ENCODE assay signal across 8 cellular contexts in the genomic region with DNA sequence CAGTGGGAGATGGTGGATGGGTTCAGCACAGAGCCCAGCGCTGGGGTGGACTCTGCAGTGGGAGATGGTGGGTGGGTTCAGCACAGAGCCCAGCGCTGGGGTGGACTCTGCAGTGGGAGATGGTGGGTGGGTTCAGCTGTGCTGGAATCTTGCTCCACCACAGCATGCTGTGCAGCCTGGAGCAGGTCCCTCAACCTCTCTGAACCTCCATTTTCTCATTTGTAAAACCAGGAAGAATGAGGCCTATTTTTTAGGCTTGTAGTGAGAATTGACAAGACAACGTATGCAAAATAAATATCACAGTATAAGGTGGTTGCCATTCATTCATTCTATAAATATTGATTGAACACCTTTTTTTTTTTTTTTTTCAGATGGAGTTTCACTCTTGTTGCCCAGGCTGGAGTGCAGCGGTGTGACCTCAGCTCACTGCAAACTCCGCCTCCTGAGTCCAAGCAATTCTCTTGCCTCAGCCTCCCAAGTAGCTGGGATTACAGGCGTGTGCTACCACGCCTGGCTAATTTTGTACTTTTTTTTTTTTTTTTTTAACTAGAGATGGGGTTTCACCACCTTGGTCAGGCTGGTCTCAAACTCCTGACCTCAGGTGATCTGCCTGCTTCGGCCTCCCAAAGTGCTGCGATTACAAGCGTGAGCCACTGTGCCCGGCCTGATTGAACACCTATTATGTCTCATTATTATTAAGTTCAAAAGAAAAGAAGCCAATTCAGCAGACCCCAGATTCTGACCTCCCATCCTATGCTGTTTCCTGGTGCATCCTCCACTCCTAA. TPM values are rescaled to one million over a fixed set of nuclear protein-coding genes. Genes with fewer than 3 reads are reported as not detected.
DNase-seq lines count a peak whose midpoint lies in the region; ATAC-seq and TF ChIP-seq lines count a peak whose summit lies in the region.
"Not testable (repeated sequence)": the region's sequence is repeated elsewhere in the genome, so short reads cannot be mapped to it uniquely, and the experiment has no call there.

No MANE protein-coding gene starts in this region.

- peak overlapping the region; percentile 100; the same call in 1 of the 3 replicates for H2BK15ac ChIP-seq in IMR-90 (ENCODE audit: low read depth, low read length)
- H2BK15ac ChIP-seq in mesenchymal stem cell (ENCODE audit: low read depth, poor library complexity, severe bottlenecking): peak overlapping the region; percentile 92
- peak overlapping the region; percentile 99 for H2BK15ac ChIP-seq in neuronal stem cell (ENCODE audit: low read length)

- peak overlapping the region; percentile 89; the same call in 1 of the 2 replicates for H3K14ac ChIP-seq in IMR-90 (replicated peaks; ENCODE audit: low read depth, low read length)
- peak overlapping the region in 1 of 2 experiments; percentile 85 for H3K14ac ChIP-seq in mesenchymal stem cell (ENCODE audit: low read length in 2 of 2)
- peak overlapping the region; percentile 23 for H3K14ac ChIP-seq in neuronal stem cell (ENCODE audit: low read length)

- not testable (repeated sequence) for H2BK20ac ChIP-seq in IMR-90 (ENCODE audit: low read depth, low read length)

- not testable (repeated sequence) for H3K9me3 ChIP-seq in CD8-positive, alpha-beta T cell (ENCODE audit: low read length); IMR-90 (ENCODE audit: control insufficient read depth, insufficient read depth, low read length); heart left ventricle; mesenchymal stem cell (ENCODE audit: control insufficient read depth, low read length); neuronal stem cell (replicated peaks in 1 of 2; ENCODE audit: control insufficient read depth in 2 of 2, insufficient read depth in 1 of 2, low read depth in 1 of 2, low read length in 2 of 2); stomach

- H3K9me1 ChIP-seq in IMR-90 (ENCODE audit: insufficient read depth, low read length): peaks cover 32% of the 10 kb centered on the region

- not testable (repeated sequence) for H2AFZ ChIP-seq in IMR-90 (replicated peaks; ENCODE audit: low read length, poor library complexity); mesenchymal stem cell (ENCODE audit: low read depth, low read length); neuronal stem cell (ENCODE audit: low read length)

- peaks cover 56% of the 10 kb centered on the region for H3K4me1 ChIP-seq in CD8-positive, alpha-beta T cell (ENCODE audit: insufficient read depth, low read length)
- peaks cover 39% of the 10 kb centered on the region for H3K4me1 ChIP-seq in IMR-90 (ENCODE audit: control insufficient read depth, insufficient read depth, low read length)
- peaks cover 33 to 69% (median 61%) of the 10 kb centered on the region in 12 donors for H3K4me1 ChIP-seq in heart left ventricle
- peaks cover 59% of the 10 kb centered on the region for H3K4me1 ChIP-seq in mesenchymal stem cell (ENCODE audit: control insufficient read depth, insufficient read depth, low read depth, low read length)
- peaks cover 49 to 51% of the 10 kb centered on the region in 2 donors for H3K4me1 ChIP-seq in neuronal stem cell (ENCODE audit: control insufficient read depth in 2 of 2, insufficient read depth in 1 of 2, low read depth in 1 of 2, low read length in 2 of 2)
- peaks cover 42 to 65% (median 49%) of the 10 kb centered on the region in 4 donors for H3K4me1 ChIP-seq in stomach

- not testable (repeated sequence) for ATAC-seq in CD8-positive, alpha-beta T cell; IMR-90 (ENCODE audit: low read depth); activated B cell treated with CpG ODN at 0.5 μM for 24 hours (ENCODE audit: low read depth); heart left ventricle

- peak overlapping the region; percentile 100 for H4K91ac ChIP-seq in IMR-90 (ENCODE audit: insufficient read depth, low read depth, low read length)
- H4K91ac ChIP-seq in mesenchymal stem cell (ENCODE audit: low read length): peak overlapping the region; percentile 90
- not testable (repeated sequence) for H4K91ac ChIP-seq in neuronal stem cell (ENCODE audit: low read depth, low read length, poor library complexity)

- H4K20me1 ChIP-seq in IMR-90 (ENCODE audit: insufficient read depth, low read length): not testable (repeated sequence)

- H2BK12ac ChIP-seq in mesenchymal stem cell (ENCODE audit: low read length in 2 of 2) (peak overlapping the region; percentile 47 to 60), neuronal stem cell (ENCODE audit: low read length) (peak overlapping the region; percentile 33)

- peak overlapping the region; percentile 94 for H3K27ac Mint-ChIP-seq in CD8-positive, alpha-beta T cell
- H3K27ac Mint-ChIP-seq in activated B cell treated with CpG ODN at 0.5 μM for 24 hours (peak overlapping the region; percentile 63), brain (peak overlapping the region in 3 of 5 experiments; percentile 33 to 86 (median 85))

- H4K5ac ChIP-seq in IMR-90 (ENCODE audit: low read depth, low read length): not testable (repeated sequence)

- H3K4me2 ChIP-seq in IMR-90 (ENCODE audit: low read depth, low read length); mesenchymal stem cell (ENCODE audit: low read length, poor library complexity, severe bottlenecking); neuronal stem cell (ENCODE audit: insufficient read depth, low read length, poor library complexity, severe bottlenecking): not testable (repeated sequence)

- H3K27ac ChIP-seq in CD8-positive, alpha-beta T cell (ENCODE audit: low read depth, low read length); IMR-90 (ENCODE audit: insufficient read depth, low read length); mesenchymal stem cell (ENCODE audit: low read length, poor library complexity, severe bottlenecking); neuronal stem cell (replicated peaks; ENCODE audit: low read length): not testable (repeated sequence)
- peak overlapping the region in 11 of 12 donors; percentile 66 to 93 (median 80) for H3K27ac ChIP-seq in heart left ventricle
- peak overlapping the region in 4 of 5 donors; percentile 71 to 85 (median 74) for H3K27ac ChIP-seq in stomach

- H3K4me1 Mint-ChIP-seq in CD8-positive, alpha-beta T cell (ENCODE audit: low read depth): peaks cover 51% of the 10 kb centered on the region
- H3K4me1 Mint-ChIP-seq in activated B cell treated with CpG ODN at 0.5 μM for 24 hours: peaks cover 42% of the 10 kb centered on the region
- H3K4me1 Mint-ChIP-seq in brain: peaks cover 64% of the 10 kb centered on the region

- TF ChIP-seq POLR2A in IMR-90 (IDR thresholded peaks at IDR 0.05; ENCODE audit: low read depth, low read length); heart left ventricle (IDR thresholded peaks at IDR 0.05); stomach (IDR thresholded peaks at IDR 0.05): not testable (repeated sequence)

- in situ Hi-C loops in IMR-90 (cut with MboI; ENCODE audit: low sequenced_read_pairs): loop anchor here (5.0 to 25.0 kb wide), 2 partner anchors 140 to 865 kb away; no protein-coding TSS in a partner anchor

- CTCF ChIA-PET in CD8-positive, alpha-beta T cell (lab: Charles Lee): interaction anchor here (0.7 to 18.7 kb wide), 9 partner anchors 11 to 356 kb away, joined by 3 to 386 read pairs (median 5); partner anchors contain the start of gene RPL3
- CTCF ChIA-PET in IMR-90 (lab: Yijun Ruan, JAX): not testable (repeated sequence)
- CTCF ChIA-PET in activated B cell treated with CpG ODN at 0.5 μM for 24 hours (lab: Charles Lee): interaction anchor here (1.5 to 1.6 kb wide), 2 partner anchors 165 to 357 kb away, joined by 4 to 7 read pairs; no protein-coding TSS in a partner anchor

- not testable (repeated sequence) for H3K27me3 Mint-ChIP-seq in CD8-positive, alpha-beta T cell (ENCODE audit: low read depth); activated B cell treated with CpG ODN at 0.5 μM for 24 hours
- H3K27me3 Mint-ChIP-seq in brain: peaks cover 26% of the 10 kb centered on the region

- not testable (repeated sequence) for H3K27me3 ChIP-seq in CD8-positive, alpha-beta T cell (ENCODE audit: insufficient read depth, low read length); IMR-90 (ENCODE audit: control insufficient read depth, insufficient read depth, low read length); heart left ventricle; stomach
- peaks cover 0 to 22% of the 10 kb centered on the region in 2 experiments for H3K27me3 ChIP-seq in mesenchymal stem cell (ENCODE audit: control insufficient read depth in 1 of 2, insufficient read depth in 1 of 2, low read length in 2 of 2)
- H3K27me3 ChIP-seq in neuronal stem cell (ENCODE audit: control insufficient read depth in 3 of 3, insufficient read depth in 3 of 3, low read depth in 1 of 3, low read length in 3 of 3): peaks cover 0 to 12% (median 0%) of the 10 kb centered on the region in 3 experiments

- BruUV-seq in IMR-90 (replicated peaks; lab: Mats Ljungman, UMichigan): not testable (repeated sequence)

- POLR2A ChIA-PET in CD8-positive, alpha-beta T cell (lab: Charles Lee): interaction anchor here (1.3 to 12.5 kb wide), 5 partner anchors 10 to 145 kb away, joined by 3 to 160 read pairs (median 5); partner anchors contain the start of genes CBX7, PDGFB and RPL3
- POLR2A ChIA-PET in IMR-90 (lab: Charles Lee; ENCODE audit: unreplicated experiment) (interaction anchor here (0.6 kb wide), 1 partner anchor 872 kb away, joined by 4 read pairs; no protein-coding TSS in a partner anchor), activated B cell treated with CpG ODN at 0.5 μM for 24 hours (lab: Charles Lee) (interaction anchor here (0.6 to 2.7 kb wide), 5 partner anchors 9 to 147 kb away, joined by 3 to 30 read pairs (median 3); partner anchors contain the start of gene RPL3)

- peaks cover 0 to 20% of the 10 kb centered on the region in 2 experiments; a peak in 2 of 4 replicates for H3K79me1 ChIP-seq in IMR-90 (ENCODE audit: low read depth in 1 of 2, low read length in 2 of 2)
- H3K79me1 ChIP-seq in mesenchymal stem cell (replicated peaks; ENCODE audit: low read length, poor library complexity, severe bottlenecking); neuronal stem cell (ENCODE audit: low read depth, low read length): not testable (repeated sequence)

- H3K36me3 Mint-ChIP-seq in CD8-positive, alpha-beta T cell; activated B cell treated with CpG ODN at 0.5 μM for 24 hours (ENCODE audit: low read depth); brain: not testable (repeated sequence)

- TF ChIP-seq EP300 in stomach (IDR thresholded peaks at IDR 0.05): not testable (repeated sequence)

- dilution Hi-C loops in IMR-90 (cut with HindIII; ENCODE audit: low sequenced_read_pairs, unreplicated experiment): not testable (repeated sequence)

- not testable (repeated sequence) for TF ChIP-seq RAD21 in IMR-90 (IDR thresholded peaks at IDR 0.05; ENCODE audit: low read length)

- peak overlapping the region; percentile 47 for H2AK9ac ChIP-seq in IMR-90 (replicated peaks; ENCODE audit: low read depth, low read length, poor library complexity)

- peak overlapping the region in 1 of 2 experiments; percentile 97; a peak in 1 of 4 replicates for H4K8ac ChIP-seq in IMR-90 (ENCODE audit: low read depth in 2 of 2, low read length in 2 of 2)
- not testable (repeated sequence) for H4K8ac ChIP-seq in mesenchymal stem cell (ENCODE audit: low read length); neuronal stem cell (ENCODE audit: low read depth, low read length)

- H3K9me3 Mint-ChIP-seq in CD8-positive, alpha-beta T cell; activated B cell treated with CpG ODN at 0.5 μM for 24 hours: not testable (repeated sequence)
- peaks cover 0 to 13% (median 0%) of the 10 kb centered on the region in 5 experiments for H3K9me3 Mint-ChIP-seq in brain

- intact Hi-C loops in CD8-positive, alpha-beta T cell (cut with DNase I, micrococcal nuclease): loop anchor here (5.0 kb wide), 3 partner anchors 35 to 355 kb away; no protein-coding TSS in a partner anchor
- intact Hi-C loops in IMR-90 (cut with micrococcal nuclease) (loop anchor here (5.0 to 10.0 kb wide), 2 partner anchors 322 to 350 kb away; partner anchors contain the start of gene ATF4), heart left ventricle (cut with DNase I) (loop anchor here (2.0 to 10.0 kb wide), 6 partner anchors 60 to 360 kb away; partner anchors contain the start of genes ATF4 (in 4 of the 10) and RPS19BP1 (in 2 of the 10)), stomach (cut with DNase I; ENCODE audit: low total_unique reads) (loop anchor here (5.0 kb wide), 1 partner anchor 140 kb away; no protein-coding TSS in a partner anchor)
- intact Hi-C loops in activated B cell treated with CpG ODN at 0.5 μM for 24 hours (cut with micrococcal nuclease): not testable (repeated sequence)

- DNase-seq in CD8-positive, alpha-beta T cell; IMR-90; activated B cell treated with CpG ODN at 0.5 μM for 24 hours; heart left ventricle; mesenchymal stem cell; neuronal stem cell (ENCODE audit: low spot score); stomach: not testable (repeated sequence)

- H2BK120ac ChIP-seq in IMR-90 (ENCODE audit: low read depth, low read length): peak overlapping the region; percentile 100
- H2BK120ac ChIP-seq in mesenchymal stem cell (ENCODE audit: low read depth, low read length): peak overlapping the region; percentile 82
- H2BK120ac ChIP-seq in neuronal stem cell (ENCODE audit: low read depth, low read length): peak overlapping the region; percentile 57

- H3K4ac ChIP-seq in IMR-90 (ENCODE audit: low read depth, low read length): peak overlapping the region; percentile 100
- peak overlapping the region; percentile 0 to 54 for H3K4ac ChIP-seq in mesenchymal stem cell (ENCODE audit: low read depth in 1 of 2, low read length in 2 of 2)
- H3K4ac ChIP-seq in neuronal stem cell (ENCODE audit: low read length): not testable (repeated sequence)

- H3K4me3 Mint-ChIP-seq in CD8-positive, alpha-beta T cell: peak overlapping the region; percentile 43
- not testable (repeated sequence) for H3K4me3 Mint-ChIP-seq in activated B cell treated with CpG ODN at 0.5 μM for 24 hours, brain

- not testable (repeated sequence) for H3K23ac ChIP-seq in IMR-90 (ENCODE audit: low read depth, low read length); mesenchymal stem cell (ENCODE audit: low read length in 2 of 2); neuronal stem cell (ENCODE audit: low read depth, low read length, poor library complexity)

- peak overlapping the region; percentile 95; the same call in 1 of the 2 replicates for H2AK5ac ChIP-seq in IMR-90 (ENCODE audit: low read depth, low read length)
- peak overlapping the region; percentile 100 for H2AK5ac ChIP-seq in mesenchymal stem cell (ENCODE audit: low read length, severe bottlenecking)
- H2AK5ac ChIP-seq in neuronal stem cell (ENCODE audit: low read depth, low read length): peak overlapping the region; percentile 88

- H3K36me3 ChIP-seq in CD8-positive, alpha-beta T cell (ENCODE audit: insufficient read depth, low read length); IMR-90 (ENCODE audit: control insufficient read depth, insufficient read depth, low read length); heart left ventricle; mesenchymal stem cell (ENCODE audit: control insufficient read depth in 1 of 2, insufficient read depth in 2 of 2, low read depth in 1 of 2, low read length in 2 of 2); neuronal stem cell (replicated peaks in 1 of 2; ENCODE audit: control insufficient read depth in 2 of 2, insufficient read depth in 2 of 2, low read length in 2 of 2); stomach: not testable (repeated sequence)

- not testable (repeated sequence) for H3K9ac ChIP-seq in IMR-90 (ENCODE audit: low read depth, low read length); mesenchymal stem cell (ENCODE audit: low read length)
- H3K9ac ChIP-seq in neuronal stem cell (ENCODE audit: low read depth, low read length, poor library complexity): peak overlapping the region; percentile 21

- H3K4me3 ChIP-seq in CD8-positive, alpha-beta T cell (ENCODE audit: low read depth, low read length); IMR-90 (ENCODE audit: insufficient read depth, low read depth, low read length); heart left ventricle; mesenchymal stem cell (ENCODE audit: insufficient read depth in 1 of 2, low read depth in 1 of 2, low read length in 2 of 2); neuronal stem cell (ENCODE audit: low read length in 2 of 2); stomach: not testable (repeated sequence)

- not testable (repeated sequence) for H3K56ac ChIP-seq in IMR-90 (ENCODE audit: extremely low read depth, insufficient read depth, low read length)

- not testable (repeated sequence) for TF ChIP-seq CTCF in CD8-positive, alpha-beta T cell (IDR thresholded peaks at IDR 0.05); IMR-90 (conservative IDR thresholded peaks at IDR 0.05; ENCODE audit: low read depth, low read length); activated B cell treated with CpG ODN at 0.5 μM for 24 hours (IDR thresholded peaks at IDR 0.05); brain (conservative IDR thresholded peaks at IDR 0.05); heart left ventricle (IDR thresholded peaks at IDR 0.05); stomach (IDR thresholded peaks at IDR 0.05)

- not testable (repeated sequence) for H2BK5ac ChIP-seq in IMR-90 (ENCODE audit: low read depth, low read length, poor library complexity, severe bottlenecking)
- H2BK5ac ChIP-seq in mesenchymal stem cell (ENCODE audit: low read depth, low read length, poor library complexity, severe bottlenecking) (peak overlapping the region; percentile 33), neuronal stem cell (ENCODE audit: low read length) (peak overlapping the region; percentile 78)

- not testable (repeated sequence) for H3K18ac ChIP-seq in IMR-90 (ENCODE audit: low read depth, low read length)
- H3K18ac ChIP-seq in mesenchymal stem cell (ENCODE audit: low read depth in 1 of 2, low read length in 2 of 2) (peak overlapping the region; percentile 62 to 64), neuronal stem cell (ENCODE audit: low read length) (peak overlapping the region; percentile 94)

- WGBS in IMR-90 (ENCODE audit: extremely low coverage in 2 of 2, insufficient read length in 1 of 2), 2 experiments: 96% methylated on average over 4 of the region's 11 CpGs; no CpG with 5 or more reads in 1 of the 2 experiments
- WGBS in heart left ventricle, 4 donors: 88 to 95% (median 92%) methylated on average over 11 of the region's 11 CpGs
- WGBS in mesenchymal stem cell: 95% methylated on average over 10 of the region's 11 CpGs
- WGBS in neuronal stem cell (ENCODE audit: extremely low coverage in 2 of 2, insufficient read length in 2 of 2, insufficient replicate concordance in 1 of 2), 2 donors: no CpG with 5 or more reads among the region's 11 CpGs
- 81 to 89% (median 86%) methylated on average over 11 of the region's 11 CpGs for WGBS in stomach, 5 donors

RNA-seq across cellular contexts. Expression of gene CBX7, which starts 20.0 kb away (rescaled TPM):
- 10 to 100 TPM; 34.2 to 37.2 TPM for total RNA-seq in CD8-positive, alpha-beta T cell
- total RNA-seq in IMR-90 (2012; rRNA removed): 0.56 and 0.90 TPM in 2 replicates
- 3.4 and 3.6 TPM in 2 replicates for polyA plus RNA-seq in IMR-90 (2012; rRNA removed)
- 1.9 and 2.8 TPM in 2 replicates for polyA plus RNA-seq in IMR-90 (2012; cell fraction: cytosol; rRNA removed)
- polyA plus RNA-seq in IMR-90 (2012; cell fraction: nucleus; rRNA removed; ENCODE audit: low replicate concordance): 13.5 and 15.7 TPM in 2 replicates
- total RNA-seq in activated B cell treated with CpG ODN at 0.5 μM for 24 hours: 42.6 and 45.4 TPM in 2 replicates
- polyA plus RNA-seq in brain (ENCODE audit: insufficient read depth, low read depth, low replicate concordance): 46.8 TPM
- total RNA-seq in heart left ventricle: 100 to 1,000 TPM in 1 of 9 donors, 10 to 100 TPM in 8; 48.3 to 187 (median 75.0) TPM
- 10 to 100 TPM; 50.1 to 60.4 TPM for polyA plus RNA-seq in heart left ventricle
- polyA plus RNA-seq in mesenchymal stem cell (2013, experiment 1 of 2): 2.0 TPM
- polyA plus RNA-seq in mesenchymal stem cell (2013, experiment 2 of 2): 1.6 TPM
- 9.3 TPM for polyA plus RNA-seq in neuronal stem cell (2013, experiment 1 of 2)
- 9.2 TPM for polyA plus RNA-seq in neuronal stem cell (2013, experiment 2 of 2)
- 10 to 100 TPM; 10.1 to 84.6 (median 29.6) TPM for total RNA-seq in stomach
- polyA plus RNA-seq in stomach: 10 to 100 TPM; 28.6 to 46.3 (median 29.8) TPM
